Comparison of ENCODE assay signal across 28 cellular contexts in the genomic region with DNA sequence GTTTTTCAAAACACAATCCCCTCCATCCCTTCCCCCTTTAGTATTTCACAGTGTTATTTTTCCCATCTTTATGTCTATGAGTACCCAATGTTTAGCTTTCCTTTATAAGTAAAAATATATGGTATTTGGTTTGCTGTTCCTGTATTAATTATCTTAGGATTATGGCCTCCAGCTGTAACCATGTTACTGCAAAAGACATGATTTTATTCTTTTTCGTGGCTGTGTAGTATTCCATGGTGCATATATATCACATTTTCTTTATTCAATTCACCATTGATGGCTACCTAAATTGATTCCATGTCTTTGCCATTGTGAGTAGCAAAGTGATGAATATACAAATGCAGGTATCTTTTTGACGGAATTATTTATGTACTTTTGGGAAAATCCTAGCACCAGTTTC.
"Had no signal": no experiment of that assay in that cellular context is flagged by ENCODE, and none has a peak within 500 bp of the region (broad histone marks: within the 10 kb centered on the region; RNA-seq: fewer than 3 reads in every experiment).

No MANE protein-coding gene starts in this region.

- H3K27ac ChIP-seq: colonic mucosa, coronary artery, dorsolateral prefrontal cortex, epithelial cell of prostate, esophagus muscularis mucosa, esophagus squamous epithelium, foreskin keratinocyte, gastrocnemius medialis, gastroesophageal sphincter, heart left ventricle, heart right ventricle had no signal

- H3K4me1 ChIP-seq: colonic mucosa, esophagus muscularis mucosa, esophagus squamous epithelium, foreskin keratinocyte, gastrocnemius medialis, gastroesophageal sphincter, heart left ventricle, heart right ventricle had no signal

- H3K27me3 ChIP-seq: colonic mucosa, dorsolateral prefrontal cortex, esophagus muscularis mucosa, esophagus squamous epithelium, foreskin keratinocyte, gastrocnemius medialis, gastroesophageal sphincter, heart left ventricle, heart right ventricle had no signal

- H3K36me3 ChIP-seq: colonic mucosa, esophagus muscularis mucosa, esophagus squamous epithelium, gastrocnemius medialis, gastroesophageal sphincter, heart left ventricle, heart right ventricle had no signal

- FAIRE-seq: colon, endometrium, endothelial cell of umbilical vein, frontal cortex had no signal

- ATAC-seq: effector memory CD8-positive, alpha-beta T cell; esophagus mucosa; foreskin keratinocyte; gastrocnemius medialis; gastroesophageal sphincter; heart left ventricle; heart right ventricle had no signal

- DNase-seq: colonic mucosa; cortex of kidney; dermis blood vessel endothelial cell; dorsolateral prefrontal cortex; effector CD4-positive, alpha-beta T cell; effector CD8-positive, alpha-beta T cell; effector memory CD4-positive, alpha-beta T cell; effector memory CD8-positive, alpha-beta T cell; endodermal cell; erythroblast; esophagus squamous epithelium; foreskin fibroblast; foreskin keratinocyte; foreskin melanocyte; gastrocnemius medialis; glutamatergic neuron; head of caudate nucleus; heart left ventricle; heart right ventricle had no signal

- H3K4me3 ChIP-seq: colonic mucosa, coronary artery, dorsolateral prefrontal cortex, esophagus muscularis mucosa, esophagus squamous epithelium, gastrocnemius medialis, gastroesophageal sphincter, heart left ventricle, heart right ventricle had no signal

- H3K9me3 ChIP-seq: colonic mucosa, esophagus squamous epithelium, gastrocnemius medialis had no signal
